Comparison of ENCODE assay signal across 1 cellular context in the genomic region with DNA sequence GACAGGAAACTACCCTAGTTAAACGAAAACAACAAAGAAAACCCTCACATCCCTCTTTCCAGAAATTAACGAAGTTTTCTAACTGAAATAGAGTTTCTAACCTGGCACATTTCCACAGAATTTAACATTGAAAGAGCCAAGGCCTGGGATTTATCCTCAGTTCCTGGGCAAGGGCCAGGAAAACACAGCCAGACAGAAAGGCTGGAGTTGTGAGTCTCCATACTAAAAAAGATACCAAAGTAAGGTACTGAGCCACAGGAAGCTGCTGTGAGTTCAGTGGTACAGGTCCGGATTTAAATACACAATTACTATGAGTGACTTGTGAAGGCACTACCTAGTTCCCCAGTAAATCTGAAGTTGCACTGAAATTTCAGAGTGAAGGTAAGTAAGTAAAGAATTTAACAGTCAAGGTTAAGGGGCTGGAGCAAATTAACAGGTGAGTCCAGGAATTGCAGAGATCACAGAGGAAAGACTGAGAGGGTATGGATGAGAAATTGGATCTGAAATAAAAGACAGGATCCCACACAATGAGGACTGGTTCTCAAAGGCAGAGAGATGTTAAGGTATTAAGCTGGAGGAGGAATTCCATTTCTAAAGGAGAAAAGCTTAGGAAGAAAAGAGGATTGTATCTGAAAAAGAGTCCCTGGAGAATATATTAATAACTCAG.
TF ChIP-seq lines count a peak whose summit lies in the region.

No MANE protein-coding gene starts in this region.

TF ChIP-seq in SK-N-SH, 30 proteins besides CTCF, POLR2A, EP300 and RAD21 (continued from another document):
- TF ChIP-seq, protein P1, sequence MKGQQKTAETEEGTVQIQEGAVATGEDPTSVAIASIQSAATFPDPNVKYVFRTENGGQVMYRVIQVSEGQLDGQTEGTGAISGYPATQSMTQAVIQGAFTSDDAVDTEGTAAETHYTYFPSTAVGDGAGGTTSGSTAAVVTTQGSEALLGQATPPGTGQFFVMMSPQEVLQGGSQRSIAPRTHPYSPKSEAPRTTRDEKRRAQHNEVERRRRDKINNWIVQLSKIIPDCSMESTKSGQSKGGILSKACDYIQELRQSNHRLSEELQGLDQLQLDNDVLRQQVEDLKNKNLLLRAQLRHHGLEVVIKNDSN (IDR thresholded peaks at IDR 0.05; ENCODE audit: borderline replicate concordance, low read depth) = no peak
- TF ChIP-seq SMC3 (IDR thresholded peaks at IDR 0.05; ENCODE audit: low read depth, low read length) = no peak
- TF ChIP-seq YY1 (IDR thresholded peaks at IDR 0.05; ENCODE audit: low read depth) = no peak
- no peak for TF ChIP-seq FOSL2 (IDR thresholded peaks at IDR 0.05; ENCODE audit: borderline replicate concordance, low read depth)
- TF ChIP-seq NRF1 (IDR thresholded peaks at IDR 0.05; ENCODE audit: low read depth, low read length) = no peak
- no peak for TF ChIP-seq RCOR1 (IDR thresholded peaks at IDR 0.05; ENCODE audit: low read length)
- TF ChIP-seq, protein P2, sequence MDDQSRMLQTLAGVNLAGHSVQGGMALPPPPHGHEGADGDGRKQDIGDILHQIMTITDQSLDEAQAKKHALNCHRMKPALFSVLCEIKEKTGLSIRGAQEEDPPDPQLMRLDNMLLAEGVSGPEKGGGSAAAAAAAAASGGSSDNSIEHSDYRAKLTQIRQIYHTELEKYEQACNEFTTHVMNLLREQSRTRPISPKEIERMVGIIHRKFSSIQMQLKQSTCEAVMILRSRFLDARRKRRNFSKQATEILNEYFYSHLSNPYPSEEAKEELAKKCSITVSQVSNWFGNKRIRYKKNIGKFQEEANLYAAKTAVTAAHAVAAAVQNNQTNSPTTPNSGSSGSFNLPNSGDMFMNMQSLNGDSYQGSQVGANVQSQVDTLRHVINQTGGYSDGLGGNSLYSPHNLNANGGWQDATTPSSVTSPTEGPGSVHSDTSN (IDR thresholded peaks at IDR 0.05) = no peak
- TF ChIP-seq CHD2 (IDR thresholded peaks at IDR 0.05; ENCODE audit: low read length, partially characterized antibody) = no peak
- no peak for TF ChIP-seq ELF1 (IDR thresholded peaks at IDR 0.05)
- TF ChIP-seq TEAD4 (IDR thresholded peaks at IDR 0.05; ENCODE audit: borderline replicate concordance, insufficient read depth) = no peak
- TF ChIP-seq, protein P3, sequence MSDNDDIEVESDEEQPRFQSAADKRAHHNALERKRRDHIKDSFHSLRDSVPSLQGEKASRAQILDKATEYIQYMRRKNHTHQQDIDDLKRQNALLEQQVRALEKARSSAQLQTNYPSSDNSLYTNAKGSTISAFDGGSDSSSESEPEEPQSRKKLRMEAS (IDR thresholded peaks at IDR 0.05; ENCODE audit: low read depth) = no peak
- TF ChIP-seq, protein P4, sequence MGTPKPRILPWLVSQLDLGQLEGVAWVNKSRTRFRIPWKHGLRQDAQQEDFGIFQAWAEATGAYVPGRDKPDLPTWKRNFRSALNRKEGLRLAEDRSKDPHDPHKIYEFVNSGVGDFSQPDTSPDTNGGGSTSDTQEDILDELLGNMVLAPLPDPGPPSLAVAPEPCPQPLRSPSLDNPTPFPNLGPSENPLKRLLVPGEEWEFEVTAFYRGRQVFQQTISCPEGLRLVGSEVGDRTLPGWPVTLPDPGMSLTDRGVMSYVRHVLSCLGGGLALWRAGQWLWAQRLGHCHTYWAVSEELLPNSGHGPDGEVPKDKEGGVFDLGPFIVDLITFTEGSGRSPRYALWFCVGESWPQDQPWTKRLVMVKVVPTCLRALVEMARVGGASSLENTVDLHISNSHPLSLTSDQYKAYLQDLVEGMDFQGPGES (IDR thresholded peaks at IDR 0.05; ENCODE audit: low read depth, low read length) = no peak
- TF ChIP-seq, protein P5, sequence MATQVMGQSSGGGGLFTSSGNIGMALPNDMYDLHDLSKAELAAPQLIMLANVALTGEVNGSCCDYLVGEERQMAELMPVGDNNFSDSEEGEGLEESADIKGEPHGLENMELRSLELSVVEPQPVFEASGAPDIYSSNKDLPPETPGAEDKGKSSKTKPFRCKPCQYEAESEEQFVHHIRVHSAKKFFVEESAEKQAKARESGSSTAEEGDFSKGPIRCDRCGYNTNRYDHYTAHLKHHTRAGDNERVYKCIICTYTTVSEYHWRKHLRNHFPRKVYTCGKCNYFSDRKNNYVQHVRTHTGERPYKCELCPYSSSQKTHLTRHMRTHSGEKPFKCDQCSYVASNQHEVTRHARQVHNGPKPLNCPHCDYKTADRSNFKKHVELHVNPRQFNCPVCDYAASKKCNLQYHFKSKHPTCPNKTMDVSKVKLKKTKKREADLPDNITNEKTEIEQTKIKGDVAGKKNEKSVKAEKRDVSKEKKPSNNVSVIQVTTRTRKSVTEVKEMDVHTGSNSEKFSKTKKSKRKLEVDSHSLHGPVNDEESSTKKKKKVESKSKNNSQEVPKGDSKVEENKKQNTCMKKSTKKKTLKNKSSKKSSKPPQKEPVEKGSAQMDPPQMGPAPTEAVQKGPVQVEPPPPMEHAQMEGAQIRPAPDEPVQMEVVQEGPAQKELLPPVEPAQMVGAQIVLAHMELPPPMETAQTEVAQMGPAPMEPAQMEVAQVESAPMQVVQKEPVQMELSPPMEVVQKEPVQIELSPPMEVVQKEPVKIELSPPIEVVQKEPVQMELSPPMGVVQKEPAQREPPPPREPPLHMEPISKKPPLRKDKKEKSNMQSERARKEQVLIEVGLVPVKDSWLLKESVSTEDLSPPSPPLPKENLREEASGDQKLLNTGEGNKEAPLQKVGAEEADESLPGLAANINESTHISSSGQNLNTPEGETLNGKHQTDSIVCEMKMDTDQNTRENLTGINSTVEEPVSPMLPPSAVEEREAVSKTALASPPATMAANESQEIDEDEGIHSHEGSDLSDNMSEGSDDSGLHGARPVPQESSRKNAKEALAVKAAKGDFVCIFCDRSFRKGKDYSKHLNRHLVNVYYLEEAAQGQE (IDR thresholded peaks at IDR 0.05; ENCODE audit: low read depth, low read length) = no peak
- TF ChIP-seq NFIC (IDR thresholded peaks at IDR 0.05; ENCODE audit: borderline replicate concordance) = no peak
